10 cellular contexts compared by ENCODE assay signal in genomic region chr4:164700471-164700870, GRCh38. TPM values are rescaled to one million over a fixed set of nuclear protein-coding genes. Genes with fewer than 3 reads are reported as not detected.
DNase-seq lines count a peak whose midpoint lies in the region; ATAC-seq and TF ChIP-seq lines count a peak whose summit lies in the region.
"Had no signal": no experiment of that assay in that cellular context is flagged by ENCODE, and none has a peak within 500 bp of the region (broad histone marks: within the 10 kb centered on the region; RNA-seq: fewer than 3 reads in every experiment).

No MANE protein-coding gene starts in this region.

- H3K27me3 ChIP-seq in HAP-1 (ENCODE audit: low read depth) = no peaks in the 10 kb centered on the region
- no peaks in the 10 kb centered on the region for H3K27me3 ChIP-seq in SJSA1 (replicated peaks)
- H3K27me3 ChIP-seq in osteoblast (ENCODE audit: insufficient read depth, low read length) = no peaks in the 10 kb centered on the region
- H3K27me3 ChIP-seq: Peyer's patch had no signal

- in situ Hi-C loops in HAP-1 (cut with MboI; ENCODE audit: low sequenced_read_pairs) = no loop called here

- no peak for TF ChIP-seq CTCF in osteoblast (IDR thresholded peaks at IDR 0.05; ENCODE audit: extremely low read depth, low read depth, low read length)

- H3K9me3 ChIP-seq in HAP-1 = no peaks in the 10 kb centered on the region; the same call in 1 of the 2 replicates
- H3K9me3 ChIP-seq in SJSA1 (replicated peaks) = no peaks in the 10 kb centered on the region
- no peaks in the 10 kb centered on the region for H3K9me3 ChIP-seq in osteoblast (ENCODE audit: low read depth, low read length)
- H3K9me3 ChIP-seq: Peyer's patch had no signal

- H3K79me2 ChIP-seq in osteoblast (ENCODE audit: insufficient read depth, low read length) = no peaks in the 10 kb centered on the region

- no peak overlapping the region for H3K4me2 ChIP-seq in osteoblast (ENCODE audit: insufficient read depth, low read length)

- ATAC-seq in esophagus mucosa = no peak

- no peak overlapping the region for H2AFZ ChIP-seq in osteoblast (ENCODE audit: low read length)

- H4K20me1 ChIP-seq in osteoblast (ENCODE audit: insufficient read depth, low read length) = no peaks in the 10 kb centered on the region

- H3K4me1 ChIP-seq in HAP-1 (no peaks in the 10 kb centered on the region), SJSA1 (replicated peaks) (no peaks in the 10 kb centered on the region), osteoblast (ENCODE audit: insufficient read depth, low read length) (no peaks in the 10 kb centered on the region)
- H3K4me1 ChIP-seq: Peyer's patch had no signal

- H3K4me3 ChIP-seq in HAP-1 (no peak overlapping the region), SJSA1 (no peak overlapping the region), osteoblast (ENCODE audit: insufficient read depth, low read length) (no peak overlapping the region)
- H3K4me3 ChIP-seq: Peyer's patch had no signal

- no peaks in the 10 kb centered on the region for H3K36me3 ChIP-seq in HAP-1 (replicated peaks)
- no peaks in the 10 kb centered on the region for H3K36me3 ChIP-seq in SJSA1
- H3K36me3 ChIP-seq in osteoblast (ENCODE audit: insufficient read depth, low read length) = no peaks in the 10 kb centered on the region
- H3K36me3 ChIP-seq: Peyer's patch had no signal

- DNase-seq in ELR (ENCODE audit: low read depth) (peak; percentile 3), HAP-1 (ENCODE audit: low spot score in 2 of 2) (peak; percentile 25 to 69), SJSA1 (ENCODE audit: low read depth in 1 of 2, low spot score in 2 of 2) (peak; percentile 41 to 47), medulla oblongata (ENCODE audit: extremely low spot score) (peak; percentile 67), GM19240 (ENCODE audit: insufficient read length, low spot score) (no peak), osteoblast (ENCODE audit: insufficient read length, low spot score, missing footprints) (no peak)
- DNase-seq: activated naive CD4-positive, alpha-beta T cell had no signal

- no peak overlapping the region for H3K27ac ChIP-seq in SJSA1
- H3K27ac ChIP-seq in osteoblast (ENCODE audit: low read depth, low read length) = no peak overlapping the region
- H3K27ac ChIP-seq: Peyer's patch had no signal

RNA-seq across cellular contexts. Expression of gene SMIM31, which starts 53.5 kb away (rescaled TPM):
- not detected in 2 replicates for total RNA-seq in SJSA1 (2014; rRNA removed; shearing (Covaris generic))
- not detected in 2 replicates for total RNA-seq in osteoblast
- total RNA-seq in esophagus mucosa = not detected
- total RNA-seq: glomerular endothelial cell had no signal

Comparison
In these comparisons a context has a peak if more than half of its experiments do, and no peak if none do; other contexts are left out.
1. DNase-seq: peak in ELR (single experiment), HAP-1 (2 of 2), SJSA1 (2 of 2) and medulla oblongata (single experiment); none in GM19240 (single experiment) and osteoblast (single experiment).